Comparison of ENCODE assay signal across 1 cellular context in the genomic region with DNA sequence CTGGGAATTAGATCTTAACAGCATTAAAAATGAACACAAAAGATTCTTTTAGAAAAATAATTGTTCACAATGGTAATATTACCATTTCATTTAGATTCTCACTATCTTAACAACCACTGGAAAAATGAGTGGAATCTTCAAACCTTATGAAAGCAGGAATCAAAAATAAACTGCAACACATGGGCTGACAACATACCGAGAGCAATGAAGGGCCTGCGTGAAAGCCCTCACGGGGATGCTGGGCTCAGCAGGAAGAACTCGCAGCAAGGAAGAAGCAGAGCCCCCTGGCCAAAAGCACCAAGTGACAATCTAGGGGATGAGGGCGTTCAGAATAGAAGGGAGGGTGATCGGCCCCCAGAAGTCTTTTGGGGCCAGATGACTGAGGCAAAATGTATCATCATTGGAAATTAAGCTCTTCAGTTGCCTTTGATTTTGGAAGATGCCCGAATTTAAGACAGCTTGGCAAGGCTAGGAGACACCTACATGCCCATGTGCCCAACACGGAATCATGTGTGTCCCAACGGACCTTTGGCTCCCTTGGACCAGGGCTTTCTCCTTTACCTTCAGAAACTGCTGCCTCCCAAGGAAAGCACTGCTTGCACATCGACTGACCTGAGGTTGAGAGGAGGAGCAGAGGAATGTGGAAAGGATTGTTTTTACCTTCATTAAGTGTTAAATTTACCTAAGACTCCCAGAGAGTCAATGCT.
TF ChIP-seq lines count a peak whose summit lies in the region.

No MANE protein-coding gene starts in this region.

TF ChIP-seq in IMR-90, 13 proteins besides CTCF, POLR2A, EP300 and RAD21:
- TF ChIP-seq, protein P1, sequence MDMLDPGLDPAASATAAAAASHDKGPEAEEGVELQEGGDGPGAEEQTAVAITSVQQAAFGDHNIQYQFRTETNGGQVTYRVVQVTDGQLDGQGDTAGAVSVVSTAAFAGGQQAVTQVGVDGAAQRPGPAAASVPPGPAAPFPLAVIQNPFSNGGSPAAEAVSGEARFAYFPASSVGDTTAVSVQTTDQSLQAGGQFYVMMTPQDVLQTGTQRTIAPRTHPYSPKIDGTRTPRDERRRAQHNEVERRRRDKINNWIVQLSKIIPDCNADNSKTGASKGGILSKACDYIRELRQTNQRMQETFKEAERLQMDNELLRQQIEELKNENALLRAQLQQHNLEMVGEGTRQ (IDR thresholded peaks at IDR 0.05; ENCODE audit: low read depth, low read length): no peak
- TF ChIP-seq RFX5 (IDR thresholded peaks at IDR 0.05; ENCODE audit: low read depth, low read length) (no peak), MAFK (IDR thresholded peaks at IDR 0.05; ENCODE audit: low read depth, low read length) (no peak), MXI1 (IDR thresholded peaks at IDR 0.05; ENCODE audit: borderline replicate concordance, low read depth, low read length) (no peak), NFE2L2 (IDR thresholded peaks at IDR 0.05; ENCODE audit: low read depth, low read length) (no peak), CHD1 (IDR thresholded peaks at IDR 0.05; ENCODE audit: low read depth, low read length) (no peak), SMC3 (IDR thresholded peaks at IDR 0.05; ENCODE audit: low read depth, low read length) (no peak), FOS (IDR thresholded peaks at IDR 0.05; ENCODE audit: low read depth, low read length) (no peak), RCOR1 (IDR thresholded peaks at IDR 0.05; ENCODE audit: insufficient replicate concordance, low read length) (no peak), CEBPB (IDR thresholded peaks at IDR 0.05; ENCODE audit: low read depth, low read length) (no peak), BHLHE40 (IDR thresholded peaks at IDR 0.05; ENCODE audit: low read depth, low read length) (no peak), MAZ (IDR thresholded peaks at IDR 0.05; ENCODE audit: borderline replicate concordance, low read depth, low read length) (no peak)
- TF ChIP-seq, protein P2, sequence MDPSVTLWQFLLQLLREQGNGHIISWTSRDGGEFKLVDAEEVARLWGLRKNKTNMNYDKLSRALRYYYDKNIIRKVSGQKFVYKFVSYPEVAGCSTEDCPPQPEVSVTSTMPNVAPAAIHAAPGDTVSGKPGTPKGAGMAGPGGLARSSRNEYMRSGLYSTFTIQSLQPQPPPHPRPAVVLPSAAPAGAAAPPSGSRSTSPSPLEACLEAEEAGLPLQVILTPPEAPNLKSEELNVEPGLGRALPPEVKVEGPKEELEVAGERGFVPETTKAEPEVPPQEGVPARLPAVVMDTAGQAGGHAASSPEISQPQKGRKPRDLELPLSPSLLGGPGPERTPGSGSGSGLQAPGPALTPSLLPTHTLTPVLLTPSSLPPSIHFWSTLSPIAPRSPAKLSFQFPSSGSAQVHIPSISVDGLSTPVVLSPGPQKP (IDR thresholded peaks at IDR 0.05; ENCODE audit: borderline replicate concordance, low read depth, low read length): no peak
TF ChIP-seq in IMR-90: peak in this region for 0.
